ENCODE assay signal across 8 cellular contexts in genomic region chr14:68843471-68844209, GRCh38. TPM values are rescaled to one million over a fixed set of nuclear protein-coding genes. Genes with fewer than 3 reads are reported as not detected.
DNase-seq lines count a peak whose midpoint lies in the region; ATAC-seq, FAIRE-seq and TF ChIP-seq lines count a peak whose summit lies in the region.

No MANE protein-coding gene starts in this region.

- peak; percentile 94 for TF ChIP-seq CTCF in D721Med (IDR thresholded peaks at IDR 0.05; ENCODE audit: insufficient read depth, missing control alignments)
- TF ChIP-seq CTCF in OCI-LY1 (IDR thresholded peaks at IDR 0.05; ENCODE audit: low read length) = peak; percentile 94
- TF ChIP-seq CTCF in esophagus squamous epithelium (IDR thresholded peaks at IDR 0.05) = peak; percentile 77 to 96 (median 87)

- H3K9me3 Mint-ChIP-seq in naive thymus-derived CD4-positive, alpha-beta T cell = peaks cover 0 to 7% (median 4%) of the 10 kb centered on the region in 11 donors

- peak overlapping the region; percentile 35; the same call in 1 of the 2 replicates for H3K9ac ChIP-seq in OCI-LY1 (ENCODE audit: low read length)

- H3K27me3 Mint-ChIP-seq in naive thymus-derived CD4-positive, alpha-beta T cell = peaks cover 0 to 9% (median 0%) of the 10 kb centered on the region in 5 donors

- 8 to 16% methylated on average over 16 to 17 of the region's 19 CpGs for WGBS in esophagus squamous epithelium, 2 donors

- H3K4me2 ChIP-seq in OCI-LY1 (ENCODE audit: low read length) = peak overlapping the region; percentile 67

- H3K4me1 ChIP-seq in OCI-LY1 (ENCODE audit: insufficient read depth, low read length, severe bottlenecking) = peaks cover 4% of the 10 kb centered on the region
- H3K4me1 ChIP-seq in esophagus squamous epithelium = peaks cover 0 to 38% (median 7%) of the 10 kb centered on the region in 3 donors
- peaks cover 7 to 12% of the 10 kb centered on the region in 2 donors for H3K4me1 ChIP-seq in naive thymus-derived CD4-positive, alpha-beta T cell (ENCODE audit: control insufficient read depth in 2 of 2, insufficient read depth in 2 of 2, low read length in 2 of 2)

- peak overlapping the region in 9 of 10 donors; percentile 30 to 62 (median 48) for H3K4me3 Mint-ChIP-seq in naive thymus-derived CD4-positive, alpha-beta T cell

- no peaks in the 10 kb centered on the region for H3K9me2 ChIP-seq in OCI-LY1 (ENCODE audit: low read depth, low read length)

- H3F3A ChIP-seq in OCI-LY1 (ENCODE audit: insufficient read depth, low read length) = no peaks in the 10 kb centered on the region

- intact Hi-C loops in esophagus squamous epithelium (cut with DNase I) = no loop called here
- intact Hi-C loops in naive thymus-derived CD4-positive, alpha-beta T cell (cut with micrococcal nuclease) = loop anchor here (1.0 to 5.0 kb wide), 9 partner anchors 27 to 1006 kb away; no protein-coding TSS in a partner anchor

- H3K9me3 ChIP-seq in OCI-LY1 (ENCODE audit: low read length) (no peaks in the 10 kb centered on the region), esophagus squamous epithelium (no peaks in the 10 kb centered on the region)
- no peaks in the 10 kb centered on the region for H3K9me3 ChIP-seq in naive thymus-derived CD4-positive, alpha-beta T cell (ENCODE audit: control insufficient read depth in 2 of 3, low read length in 3 of 3)

- H2AFZ ChIP-seq in OCI-LY1 (ENCODE audit: low read length) = no peak overlapping the region; the same call in 1 of the 2 replicates

- CTCF ChIA-PET in naive thymus-derived CD4-positive, alpha-beta T cell (lab: Charles Lee) = interaction anchor here (0.5 to 3.4 kb wide), 22 partner anchors 11 to 1008 kb away, joined by 3 to 45 read pairs (median 4); no protein-coding TSS in a partner anchor

- H3K36me3 Mint-ChIP-seq in naive thymus-derived CD4-positive, alpha-beta T cell = peaks cover 0 to 9% (median 9%) of the 10 kb centered on the region in 5 donors

- no peak for TF ChIP-seq POLR2A in esophagus squamous epithelium (IDR thresholded peaks at IDR 0.05)

- peak overlapping the region in 3 of 9 donors; percentile 12 to 47 (median 29) for H3K27ac Mint-ChIP-seq in naive thymus-derived CD4-positive, alpha-beta T cell

- ATAC-seq in naive thymus-derived CD4-positive, alpha-beta T cell = peak; percentile 86
- ATAC-seq in HG03280 (IDR thresholded peaks at IDR 0.05; ENCODE audit: unreplicated experiment) = no peak

- FAIRE-seq in D721Med (lab: Jason Lieb, UNC) = no peak
- FAIRE-seq in HTR-8/SVneo (lab: Jason Lieb, UNC) = peak; percentile 92

- no peak overlapping the region for H3K27ac ChIP-seq in OCI-LY1 (ENCODE audit: low read depth, low read length, poor library complexity, severe bottlenecking)
- peak overlapping the region; percentile 19 to 45 (median 26) for H3K27ac ChIP-seq in esophagus squamous epithelium
- H3K27ac ChIP-seq in naive thymus-derived CD4-positive, alpha-beta T cell (ENCODE audit: low read depth, low read length) = no peak overlapping the region

- H3K4me1 Mint-ChIP-seq in naive thymus-derived CD4-positive, alpha-beta T cell = peaks cover 12 to 34% (median 15%) of the 10 kb centered on the region in 7 donors

- no peaks in the 10 kb centered on the region for H4K20me1 ChIP-seq in OCI-LY1 (ENCODE audit: insufficient read depth, low read length)

- no peak for DNase-seq in D721Med (ENCODE audit: insufficient read length, low spot score)
- peak; percentile 99 for DNase-seq in HTR-8/SVneo (ENCODE audit: insufficient read length, low spot score)
- peak; percentile 80 for DNase-seq in activated T-cell treated with anti-CD3 and anti-CD28 coated beads, Interleukin-2, amount 50 U/mL, for 1 hour
- no peak for DNase-seq in esophagus squamous epithelium (lab: John Stamatoyannopoulos, UW)
- peak; percentile 42 to 76 (median 68) for DNase-seq in naive thymus-derived CD4-positive, alpha-beta T cell
- DNase-seq in stimulated activated CD8-positive, alpha-beta memory T cell treated with anti-CD3 and anti-CD28 coated beads, Interleukin-7, amount 100 ng/mL, for 24 hours (ENCODE audit: low read depth) = peak; percentile 69

- POLR2A ChIA-PET in naive thymus-derived CD4-positive, alpha-beta T cell (lab: Charles Lee) = interaction anchor here (0.9 to 1.6 kb wide), 2 partner anchors 23 to 27 kb away, joined by 3 to 7 read pairs; no protein-coding TSS in a partner anchor

- H3K4me3 ChIP-seq in OCI-LY1 (ENCODE audit: low read depth, low read length, poor library complexity, severe bottlenecking) (peak overlapping the region; percentile 48), esophagus squamous epithelium (peak overlapping the region; percentile 14 to 58 (median 32))
- no peak overlapping the region for H3K4me3 ChIP-seq in naive thymus-derived CD4-positive, alpha-beta T cell (ENCODE audit: low read length)

- H3K27me3 ChIP-seq in OCI-LY1 (ENCODE audit: insufficient read depth, low read length) (no peaks in the 10 kb centered on the region), esophagus squamous epithelium (no peaks in the 10 kb centered on the region)
- H3K27me3 ChIP-seq in naive thymus-derived CD4-positive, alpha-beta T cell (ENCODE audit: control insufficient read depth in 2 of 2, insufficient read depth in 2 of 2, low read length in 2 of 2) = no peaks in the 10 kb centered on the region

- H3K79me2 ChIP-seq in OCI-LY1 (ENCODE audit: insufficient read depth, low read length) = no peaks in the 10 kb centered on the region

- H3K36me3 ChIP-seq in OCI-LY1 (ENCODE audit: insufficient read depth, low read length) = no peaks in the 10 kb centered on the region
- no peaks in the 10 kb centered on the region for H3K36me3 ChIP-seq in esophagus squamous epithelium
- no peaks in the 10 kb centered on the region for H3K36me3 ChIP-seq in naive thymus-derived CD4-positive, alpha-beta T cell (ENCODE audit: control insufficient read depth in 2 of 3, insufficient read depth in 3 of 3, low read length in 3 of 3)

RNA-seq across cellular contexts. Expression of gene ZFP36L1, which starts 50.8 kb away (rescaled TPM):
- total RNA-seq in esophagus squamous epithelium = 100 to 1,000 TPM in 3 of 4 donors, 10 to 100 TPM in 1; 75.4 to 364 (median 152) TPM
- total RNA-seq in naive thymus-derived CD4-positive, alpha-beta T cell = 100 to 1,000 TPM in 4 of 5 experiments, 10 to 100 TPM in 1; 82.0 to 231 (median 203) TPM
- 100 to 1,000 TPM in 1 of 2 donors, 10 to 100 TPM in 1; 85.6 to 160 TPM for polyA plus RNA-seq in naive thymus-derived CD4-positive, alpha-beta T cell

Comparison
In these comparisons a context has a peak if more than half of its experiments do, and no peak if none do; other contexts are left out.
1. DNase-seq: peak in HTR-8/SVneo (single experiment), activated T-cell treated with anti-CD3 and anti-CD28 coated beads, Interleukin-2, amount 50 U/mL, for 1 hour (single experiment), naive thymus-derived CD4-positive, alpha-beta T cell (9 of 9) and stimulated activated CD8-positive, alpha-beta memory T cell treated with anti-CD3 and anti-CD28 coated beads, Interleukin-7, amount 100 ng/mL, for 24 hours (single experiment); none in D721Med (single experiment) and esophagus squamous epithelium (single experiment).
2. H3K27ac ChIP-seq: peak in esophagus squamous epithelium (4 of 4); none in OCI-LY1 (single experiment) and naive thymus-derived CD4-positive, alpha-beta T cell (single experiment).
3. Peak in every context shown above with its lines, with median percentiles within 50 percentile points of each other: CTCF ChIP-seq.